Comparison of ENCODE assay signal across 1 cellular context in the genomic region with DNA sequence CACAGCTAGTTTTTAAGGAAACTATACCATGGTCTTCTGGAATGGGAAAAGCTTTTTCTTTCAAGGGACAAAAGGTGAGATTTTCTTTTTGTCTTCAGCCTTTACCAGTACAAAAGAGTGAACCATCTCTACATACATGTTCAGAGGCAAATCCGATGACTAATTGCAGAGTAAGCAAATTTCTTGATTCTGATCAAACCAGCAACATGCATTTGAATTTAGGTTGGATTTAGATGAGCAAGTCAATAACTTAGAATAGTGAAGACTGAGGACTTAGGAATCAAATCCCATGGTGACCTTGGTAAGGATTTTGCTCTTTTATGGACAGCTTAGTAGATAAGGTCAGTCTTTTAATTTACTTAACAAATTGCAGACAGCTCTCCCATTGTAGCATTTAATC.
TF ChIP-seq lines count a peak whose summit lies in the region.

No MANE protein-coding gene starts in this region.

TF ChIP-seq in WTC11, 78 proteins besides CTCF, POLR2A, EP300 and RAD21 (continued from another document):
- TF ChIP-seq, protein P1, sequence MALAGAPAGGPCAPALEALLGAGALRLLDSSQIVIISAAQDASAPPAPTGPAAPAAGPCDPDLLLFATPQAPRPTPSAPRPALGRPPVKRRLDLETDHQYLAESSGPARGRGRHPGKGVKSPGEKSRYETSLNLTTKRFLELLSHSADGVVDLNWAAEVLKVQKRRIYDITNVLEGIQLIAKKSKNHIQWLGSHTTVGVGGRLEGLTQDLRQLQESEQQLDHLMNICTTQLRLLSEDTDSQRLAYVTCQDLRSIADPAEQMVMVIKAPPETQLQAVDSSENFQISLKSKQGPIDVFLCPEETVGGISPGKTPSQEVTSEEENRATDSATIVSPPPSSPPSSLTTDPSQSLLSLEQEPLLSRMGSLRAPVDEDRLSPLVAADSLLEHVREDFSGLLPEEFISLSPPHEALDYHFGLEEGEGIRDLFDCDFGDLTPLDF (CRISPR knock-in tag; IDR thresholded peaks at IDR 0.05) = no peak
- TF ChIP-seq ZNF671 (CRISPR knock-in tag; IDR thresholded peaks at IDR 0.05) = no peak
- no peak for TF ChIP-seq TEAD4 (CRISPR knock-in tag; IDR thresholded peaks at IDR 0.05)
- TF ChIP-seq ZNF121 (CRISPR knock-in tag; IDR thresholded peaks at IDR 0.05) = no peak
- no peak for TF ChIP-seq CBFB (CRISPR knock-in tag; IDR thresholded peaks at IDR 0.05; ENCODE audit: low read depth)
TF ChIP-seq in WTC11: peak in this region for 0.
